ENCODE assay signal across 9 cellular contexts in the genomic region with DNA sequence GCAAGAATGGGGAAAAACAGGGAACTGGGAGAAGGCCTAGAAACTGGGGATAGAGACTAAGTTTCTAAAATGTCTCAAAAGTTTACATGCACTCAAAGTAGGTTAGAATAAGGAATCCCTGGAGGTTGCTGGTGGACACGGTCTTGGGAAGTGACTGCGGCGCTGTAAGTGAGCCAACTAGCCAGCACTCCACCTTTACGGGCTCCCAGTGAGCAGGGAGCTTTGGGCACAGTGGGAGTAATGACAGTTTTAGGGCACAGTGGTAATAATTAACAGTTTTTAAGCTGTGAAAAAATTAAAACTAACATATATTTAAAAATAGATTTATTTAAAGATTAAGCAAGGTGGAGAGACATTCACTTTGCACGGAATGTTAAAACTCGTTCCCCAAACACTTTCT.
"Had no signal": no experiment of that assay in that cellular context is flagged by ENCODE, and none has a peak within 500 bp of the region (broad histone marks: within the 10 kb centered on the region; RNA-seq: fewer than 3 reads in every experiment).

No MANE protein-coding gene starts in this region.

- DNase-seq: GM23248, GOT3, H7, H9, HCEC 1CT, HFFc6 had no signal

- ATAC-seq: GM23338, HCT116 had no signal

- H3K4me1 Mint-ChIP-seq: GM23338, H9 had no signal

- H3K36me3 ChIP-seq: HAP-1 had no signal

- H3K4me1 ChIP-seq: HAP-1 had no signal

- H3K9me3 Mint-ChIP-seq: GM23338, H9, HFFc6 had no signal

- H3K27ac Mint-ChIP-seq: GM23338, H9, HFFc6 had no signal

- H3K9me3 ChIP-seq: HAP-1 had no signal

- H3K27ac ChIP-seq: GM23248 had no signal

- H3K4me3 Mint-ChIP-seq: GM23338, H9, HFFc6 had no signal

- H3K4me3 ChIP-seq: GM23248, GM23338, HAP-1 had no signal
